In the genomic region with DNA sequence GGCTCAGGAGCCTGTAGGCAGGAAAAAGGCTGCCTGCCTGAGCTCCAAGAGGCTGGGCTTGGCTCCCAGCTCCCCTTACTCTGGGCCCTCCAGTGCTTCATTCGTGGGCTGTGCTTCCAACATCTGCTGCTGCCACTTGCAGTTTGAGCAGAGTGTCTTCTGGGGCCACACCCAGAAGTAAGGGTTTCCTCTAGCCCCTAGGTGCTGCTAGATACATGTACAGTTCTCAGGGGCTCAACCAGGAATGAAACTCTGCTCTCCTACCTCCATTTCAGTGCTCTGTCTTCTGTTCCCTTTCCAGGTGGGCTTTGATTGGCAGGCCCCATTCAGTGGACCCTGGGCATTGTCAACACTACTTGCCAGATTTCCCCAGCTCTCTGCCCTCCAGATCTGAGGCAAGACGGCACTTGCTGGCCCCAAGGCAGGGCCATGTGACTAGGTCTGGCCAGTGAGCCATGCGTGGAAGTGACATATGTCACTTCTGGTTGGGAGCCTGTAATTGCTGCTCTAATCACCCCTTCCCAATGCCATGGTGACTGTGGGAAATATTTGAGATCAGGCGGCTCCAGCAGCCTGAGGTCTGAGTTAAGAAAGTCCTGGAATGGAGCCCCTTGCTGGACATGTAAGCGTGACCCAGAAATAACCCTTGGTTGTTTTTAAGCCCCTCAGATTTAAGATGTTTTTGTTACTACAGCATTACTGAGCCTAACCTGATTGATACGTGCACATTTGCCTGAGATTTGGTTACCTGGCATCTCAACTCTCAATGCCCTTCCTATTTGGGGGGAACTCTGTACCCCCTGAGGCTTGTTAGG, we compare ENCODE assay signal across 2 cellular contexts.
TF ChIP-seq lines count a peak whose summit lies in the region.

No MANE protein-coding gene starts in this region.

TF ChIP-seq in GM12878, 131 proteins besides CTCF, POLR2A, EP300 and RAD21 (continued from another document):
- TF ChIP-seq MTA3 (IDR thresholded peaks at IDR 0.05; ENCODE audit: borderline replicate concordance, low read length) (no peak), RBBP5 (conservative IDR thresholded peaks at IDR 0.05) (no peak), POU2F2 (IDR thresholded peaks at IDR 0.05; ENCODE audit: borderline replicate concordance, low read depth, low read length) (no peak), LARP7 (IDR thresholded peaks at IDR 0.05) (no peak), FOXK2 (IDR thresholded peaks at IDR 0.05) (no peak), PAX5 (IDR thresholded peaks at IDR 0.05; ENCODE audit: borderline replicate concordance, low read depth, low read length) (no peak), JUNB (IDR thresholded peaks at IDR 0.05) (no peak), RB1 (IDR thresholded peaks at IDR 0.05; ENCODE audit: borderline replicate concordance) (no peak)
- TF ChIP-seq, protein P1, sequence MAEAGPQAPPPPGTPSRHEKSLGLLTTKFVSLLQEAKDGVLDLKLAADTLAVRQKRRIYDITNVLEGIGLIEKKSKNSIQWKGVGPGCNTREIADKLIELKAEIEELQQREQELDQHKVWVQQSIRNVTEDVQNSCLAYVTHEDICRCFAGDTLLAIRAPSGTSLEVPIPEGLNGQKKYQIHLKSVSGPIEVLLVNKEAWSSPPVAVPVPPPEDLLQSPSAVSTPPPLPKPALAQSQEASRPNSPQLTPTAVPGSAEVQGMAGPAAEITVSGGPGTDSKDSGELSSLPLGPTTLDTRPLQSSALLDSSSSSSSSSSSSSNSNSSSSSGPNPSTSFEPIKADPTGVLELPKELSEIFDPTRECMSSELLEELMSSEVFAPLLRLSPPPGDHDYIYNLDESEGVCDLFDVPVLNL (IDR thresholded peaks at IDR 0.05; ENCODE audit: low read depth, low read length) = no peak
TF ChIP-seq in GM12878: peak in this region for 5.

TF ChIP-seq in WTC11, 78 proteins besides CTCF, POLR2A, EP300 and RAD21 (continued from another document):
- TF ChIP-seq, protein P2, sequence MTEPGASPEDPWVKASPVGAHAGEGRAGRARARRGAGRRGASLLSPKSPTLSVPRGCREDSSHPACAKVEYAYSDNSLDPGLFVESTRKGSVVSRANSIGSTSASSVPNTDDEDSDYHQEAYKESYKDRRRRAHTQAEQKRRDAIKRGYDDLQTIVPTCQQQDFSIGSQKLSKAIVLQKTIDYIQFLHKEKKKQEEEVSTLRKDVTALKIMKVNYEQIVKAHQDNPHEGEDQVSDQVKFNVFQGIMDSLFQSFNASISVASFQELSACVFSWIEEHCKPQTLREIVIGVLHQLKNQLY (CRISPR knock-in tag; IDR thresholded peaks at IDR 0.05) = no peak
- no peak for TF ChIP-seq SOX15 (CRISPR knock-in tag; IDR thresholded peaks at IDR 0.05)
